8 cellular contexts compared by ENCODE assay signal in genomic region chr20:50509923-50510705, GRCh38. TPM values are rescaled to one million over a fixed set of nuclear protein-coding genes. Genes with fewer than 3 reads are reported as not detected.
DNase-seq lines count a peak whose midpoint lies in the region; ATAC-seq and TF ChIP-seq lines count a peak whose summit lies in the region.

Gene PTPN1, plus strand, starts transcription at chr20:50510383. Its CDS starts 145 bp downstream, at chr20:50510528.

- WGBS in ovary, 3 donors = 0 to 1% (median 0%) methylated on average over 48 to 64 of the region's 64 CpGs
- WGBS in thyroid gland, 2 donors = 0 to 1% methylated on average over 10 to 26 of the region's 64 CpGs

- H3K4me1 ChIP-seq in ovary (ENCODE audit: insufficient read depth) (peaks cover 9% of the 10 kb centered on the region), thyroid gland (peaks cover 34 to 41% of the 10 kb centered on the region in 2 donors)

- TF ChIP-seq EP300 in ovary (IDR thresholded peaks at IDR 0.05) = no peak

- H3K9ac ChIP-seq in SU-DHL-6 (ENCODE audit: low read length) = peak within 1 kb of the TSS; percentile 84

- peaks cover 33% of the 10 kb centered on the region for H4K20me1 ChIP-seq in SU-DHL-6 (ENCODE audit: low read depth, low read length)

- intact Hi-C loops in head of caudate nucleus (cut with DNase I) = loop anchor here (5.0 kb wide), 1 partner anchor 67 kb away; no protein-coding TSS in a partner anchor
- intact Hi-C loops in ovary (cut with DNase I) = loop anchor here in 1 of 4 donors (10.0 kb wide), 1 partner anchor 65 kb away; no protein-coding TSS in a partner anchor
- intact Hi-C loops in thyroid gland (cut with DNase I) = loop anchor here (10.0 kb wide), 1 partner anchor 65 kb away; no protein-coding TSS in a partner anchor

- H3K9me3 Mint-ChIP-seq in activated naive CD8-positive, alpha-beta T cell treated with anti-CD3 and anti-CD28 coated beads, Interleukin-2, amount 10 ng/mL, durations not matched to agents 7 days and 5 days = no peaks in the 10 kb centered on the region

- POLR2A ChIA-PET in activated naive CD8-positive, alpha-beta T cell treated with anti-CD3 and anti-CD28 coated beads, Interleukin-2, amount 10 ng/mL, durations not matched to agents 7 days and 5 days (lab: Charles Lee) = interaction anchor here (0.6 to 2.8 kb wide), 17 partner anchors 10 to 356 kb away, joined by 3 to 26 read pairs (median 4); partner anchors contain the start of gene PEDS1

- DNase-seq in NCI-H128 (lab: John Stamatoyannopoulos, UW; ENCODE audit: unreplicated experiment) (peak; percentile 98), head of caudate nucleus (peak; percentile 96 to 100 (median 99)), ovary (peak; percentile 99 to 100 (median 99)), thyroid gland (peak; percentile 99)
- peak; percentile 98 for DNase-seq in activated naive CD8-positive, alpha-beta T cell treated with anti-CD3 and anti-CD28 coated beads, Interleukin-2, amount 10 ng/mL, durations not matched to agents 7 days and 5 days

- H2AFZ ChIP-seq in SU-DHL-6 (ENCODE audit: low read depth, low read length, severe bottlenecking) = peak within 1 kb of the TSS; percentile 87

- H3K27ac ChIP-seq in SU-DHL-6 (ENCODE audit: low read depth, low read length) (no peak within 1 kb of the TSS), ovary (peak within 1 kb of the TSS; percentile 10 to 88), thyroid gland (peak within 1 kb of the TSS; percentile 67 to 81 (median 70))

- peaks cover 26% of the 10 kb centered on the region for H3K79me2 ChIP-seq in SU-DHL-6 (ENCODE audit: insufficient read depth, low read length)

- H3K4me3 ChIP-seq in SU-DHL-6 (ENCODE audit: insufficient read depth, low read length, poor library complexity, severe bottlenecking) (peak within 1 kb of the TSS; percentile 78), ovary (peak within 1 kb of the TSS; percentile 100), thyroid gland (replicated peaks in 1 of 3) (peak within 1 kb of the TSS; percentile 87 to 98 (median 93))

- no peaks in the 10 kb centered on the region; the same call in 1 of the 2 replicates for H3K27me3 ChIP-seq in SU-DHL-6 (ENCODE audit: low read length)
- no peaks in the 10 kb centered on the region for H3K27me3 ChIP-seq in ovary
- no peaks in the 10 kb centered on the region for H3K27me3 ChIP-seq in thyroid gland

- no peak for TF ChIP-seq CTCF in SU-DHL-6 (IDR thresholded peaks at IDR 0.05; ENCODE audit: insufficient read depth, low read length, poor library complexity, severe bottlenecking)
- peak in 1 of 3 donors; percentile 46 for TF ChIP-seq CTCF in ovary (IDR thresholded peaks at IDR 0.05)
- peak in 2 of 6 experiments; percentile 5 to 25 for TF ChIP-seq CTCF in thyroid gland (IDR thresholded peaks at IDR 0.05)

- no peaks in the 10 kb centered on the region; the same call in 1 of the 2 replicates for H3F3A ChIP-seq in SU-DHL-6 (ENCODE audit: insufficient read depth)

- peaks cover 46% of the 10 kb centered on the region for H3K4me1 Mint-ChIP-seq in activated naive CD8-positive, alpha-beta T cell treated with anti-CD3 and anti-CD28 coated beads, Interleukin-2, amount 10 ng/mL, durations not matched to agents 7 days and 5 days

- peak within 1 kb of the TSS; percentile 92 for H3K4me3 Mint-ChIP-seq in activated naive CD8-positive, alpha-beta T cell treated with anti-CD3 and anti-CD28 coated beads, Interleukin-2, amount 10 ng/mL, durations not matched to agents 7 days and 5 days

- H3K36me3 ChIP-seq in SU-DHL-6 (ENCODE audit: low read length) (no peaks in the 10 kb centered on the region), ovary (no peaks in the 10 kb centered on the region), thyroid gland (no peaks in the 10 kb centered on the region)

- peaks cover 21% of the 10 kb centered on the region for H3K36me3 Mint-ChIP-seq in activated naive CD8-positive, alpha-beta T cell treated with anti-CD3 and anti-CD28 coated beads, Interleukin-2, amount 10 ng/mL, durations not matched to agents 7 days and 5 days

- H3K9me3 ChIP-seq in SU-DHL-6 (ENCODE audit: insufficient read depth, low read length) (no peaks in the 10 kb centered on the region), ovary (no peaks in the 10 kb centered on the region), thyroid gland (no peaks in the 10 kb centered on the region)

- peak within 1 kb of the TSS; percentile 88 for H3K27ac Mint-ChIP-seq in activated naive CD8-positive, alpha-beta T cell treated with anti-CD3 and anti-CD28 coated beads, Interleukin-2, amount 10 ng/mL, durations not matched to agents 7 days and 5 days

- H3K9me2 ChIP-seq in SU-DHL-6 (replicated peaks; ENCODE audit: insufficient read depth, low read length) = no peaks in the 10 kb centered on the region

- H3K27me3 Mint-ChIP-seq in activated naive CD8-positive, alpha-beta T cell treated with anti-CD3 and anti-CD28 coated beads, Interleukin-2, amount 10 ng/mL, durations not matched to agents 7 days and 5 days = no peaks in the 10 kb centered on the region

- TF ChIP-seq POLR2A in GM10847 (IDR thresholded peaks at IDR 0.05; ENCODE audit: extremely low read depth, insufficient read length) (peak; percentile 98), ovary (IDR thresholded peaks at IDR 0.05) (peak; percentile 98), thyroid gland (IDR thresholded peaks at IDR 0.05) (peak; percentile 77 to 99)

- H3K4me2 ChIP-seq in SU-DHL-6 (ENCODE audit: low read depth, low read length, poor library complexity, severe bottlenecking) = peak within 1 kb of the TSS; percentile 87

- ATAC-seq in HG02642 (IDR thresholded peaks at IDR 0.05; ENCODE audit: poor library complexity, unreplicated experiment) = peak; percentile 91
- peak; percentile 91 for ATAC-seq in activated naive CD8-positive, alpha-beta T cell treated with anti-CD3 and anti-CD28 coated beads, Interleukin-2, amount 10 ng/mL, durations not matched to agents 7 days and 5 days (ENCODE audit: low read depth)

RNA-seq across cellular contexts. Expression of gene PTPN1, which starts in this region (rescaled TPM):
- 10 to 100 TPM; 65.9 to 67.3 TPM for total RNA-seq in activated naive CD8-positive, alpha-beta T cell treated with anti-CD3 and anti-CD28 coated beads, Interleukin-2, amount 10 ng/mL, durations not matched to agents 7 days and 5 days
- 10 to 100 TPM; 17.6 to 31.1 (median 26.6) TPM for total RNA-seq in ovary
- polyA plus RNA-seq in ovary = 10 to 100 TPM; 24.6 to 36.7 TPM
- 10 to 100 TPM; 20.5 to 28.8 (median 24.9) TPM for total RNA-seq in thyroid gland
